Comparison of ENCODE assay signal across 27 cellular contexts in genomic region chr12:93533310-93533709, GRCh38.
"Had no signal": no experiment of that assay in that cellular context is flagged by ENCODE, and none has a peak within 500 bp of the region (broad histone marks: within the 10 kb centered on the region; RNA-seq: fewer than 3 reads in every experiment).

No MANE protein-coding gene starts in this region.

- H3K4me1 ChIP-seq: breast epithelium, colonic mucosa, gastroesophageal sphincter had no signal

- H3K36me3 ChIP-seq: ascending aorta, breast epithelium, cardiac muscle cell, colonic mucosa, gastroesophageal sphincter had no signal

- H3K9me3 ChIP-seq: ascending aorta, breast epithelium, colonic mucosa, gastroesophageal sphincter had no signal

- H3K4me3 ChIP-seq: ascending aorta, breast epithelium, cardiac muscle cell, colonic mucosa, gastroesophageal sphincter had no signal

- ATAC-seq: activated naive CD4-positive, alpha-beta T cell treated with anti-CD3 and anti-CD28 coated beads, Interleukin-2, amount 50 U/mL, for 72 hours; activated T-cell treated with anti-CD3 and anti-CD28 coated beads, Interleukin-2, amount 50 U/mL, for 72 hours; esophagus mucosa; gastroesophageal sphincter; WTC11 had no signal

- H3K27ac ChIP-seq: ascending aorta, breast epithelium, cardiac muscle cell, colonic mucosa, gastroesophageal sphincter, VCaP had no signal

- H3K27me3 ChIP-seq: ascending aorta, breast epithelium, cardiac muscle cell, colonic mucosa, gastroesophageal sphincter had no signal

- DNase-seq: activated CD4-positive, alpha-beta memory T cell treated with anti-CD3 and anti-CD28 coated beads, Interleukin-2, amount 10 ng/mL, durations not matched to agents 7 days and 5 days; activated CD4-positive, alpha-beta T cell treated with anti-CD3 and anti-CD28 coated beads for 1 hour; activated CD4-positive, alpha-beta T cell treated with anti-CD3 and anti-CD28 coated beads for 4 hours; activated CD4-positive, alpha-beta T cell treated with anti-CD3 and anti-CD28 coated beads, Interleukin-2, amount 10 ng/mL, durations not matched to agents 7 days and 5 days; activated CD4-positive, alpha-beta T cell treated with anti-CD3 and anti-CD28 coated beads, Interleukin-2, amount 50 U/mL, for 4 hours; activated CD8-positive, alpha-beta memory T cell treated with anti-CD3 and anti-CD28 coated beads, Interleukin-2, amount 50 U/mL, for 48 hours; activated gamma-delta T cell; activated naive CD4-positive, alpha-beta T cell; activated naive CD4-positive, alpha-beta T cell treated with anti-CD3 and anti-CD28 coated beads, Interleukin-2, amount 10 ng/mL, durations not matched to agents 7 days and 5 days; activated naive CD8-positive, alpha-beta T cell treated with anti-CD3 and anti-CD28 coated beads, Interleukin-2, amount 10 ng/mL, durations not matched to agents 7 days and 5 days; activated T-cell treated with anti-CD3 and anti-CD28 coated beads for 4 hours; activated T-cell treated with anti-CD3 and anti-CD28 coated beads, Interleukin-2, amount 50 U/mL, for 24 hours; activated T-cell treated with anti-CD3 and anti-CD28 coated beads, Interleukin-2, amount 50 U/mL, for 72 hours; central memory CD4-positive, alpha-beta T cell; cerebellar nuclear complex; colonic mucosa; effector CD8-positive, alpha-beta T cell; foreskin melanocyte; T-helper 2 cell had no signal
